27 cellular contexts compared by ENCODE assay signal in the genomic region with DNA sequence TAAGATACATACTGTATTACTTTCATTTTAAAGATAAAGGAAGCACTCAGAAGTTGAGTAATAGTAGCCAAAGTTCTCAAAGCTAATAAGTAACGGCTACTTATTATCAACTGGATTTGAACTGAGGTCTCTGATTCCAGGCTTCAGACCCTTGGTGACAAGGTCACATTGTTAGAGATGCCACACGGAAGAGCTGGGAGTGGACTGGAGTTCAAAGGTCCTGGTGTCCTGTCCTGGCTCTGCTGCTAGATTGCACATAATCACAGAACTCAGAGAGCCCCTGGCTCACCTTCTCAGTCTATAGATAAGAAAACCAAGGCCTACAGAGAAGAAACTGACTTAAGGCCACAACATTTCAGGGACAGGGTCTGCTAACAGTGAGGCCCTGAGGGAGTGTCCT.
"Had no signal": no experiment of that assay in that cellular context is flagged by ENCODE, and none has a peak within 500 bp of the region (broad histone marks: within the 10 kb centered on the region; RNA-seq: fewer than 3 reads in every experiment).

No MANE protein-coding gene starts in this region.

- H3K4me3 ChIP-seq: adrenal gland, body of pancreas, SJCRH30 had no signal

- H3K4me3 Mint-ChIP-seq: activated CD8-positive, alpha-beta T cell treated with anti-CD3 and anti-CD28 coated beads for 36 hours; activated naive CD8-positive, alpha-beta T cell treated with anti-CD3 and anti-CD28 coated beads, Interleukin-2, amount 10 ng/mL, durations not matched to agents 7 days and 5 days; activated T-cell treated with anti-CD3 and anti-CD28 coated beads, Interleukin-2, amount 50 U/mL, for 72 hours; T-helper 1 cell treated with Interleukin-12 subunit alpha and Interleukin-12 subunit beta and Interleukin-4 antibody, amounts not matched to agents 30 μg/mL and 1 μg/mL, for 36 hours had no signal

- H3K27ac Mint-ChIP-seq: activated CD8-positive, alpha-beta T cell treated with anti-CD3 and anti-CD28 coated beads for 36 hours; activated naive CD8-positive, alpha-beta T cell treated with anti-CD3 and anti-CD28 coated beads, Interleukin-2, amount 10 ng/mL, durations not matched to agents 7 days and 5 days; activated T-cell treated with anti-CD3 and anti-CD28 coated beads, Interleukin-2, amount 50 U/mL, for 72 hours; activated T-helper 2 cell treated with anti-CD3 and anti-CD28 coated beads, Interferon-gamma antibody, Interleukin-2, Interleukin-4, amounts not matched to agents 10 μg/mL and 5 μg/mL and 100 μg/mL, durations not matched to agents 14 hours and 24 hours and 36 hours; T-helper 1 cell treated with Interleukin-12 subunit alpha and Interleukin-12 subunit beta and Interleukin-4 antibody, amounts not matched to agents 30 μg/mL and 1 μg/mL, for 36 hours had no signal

- H3K4me1 ChIP-seq: adrenal gland, SJCRH30 had no signal

- ATAC-seq: activated CD8-positive, alpha-beta T cell treated with anti-CD3 and anti-CD28 coated beads for 36 hours; activated T-cell treated with anti-CD3 and anti-CD28 coated beads, Interleukin-2, amount 50 U/mL, for 72 hours had no signal

- H3K27ac ChIP-seq: adrenal gland, SJCRH30 had no signal

- H3K9me3 ChIP-seq: adrenal gland, body of pancreas, SJCRH30 had no signal

- H3K27me3 ChIP-seq: adrenal gland, body of pancreas, SJCRH30 had no signal

- H3K4me1 Mint-ChIP-seq: activated naive CD8-positive, alpha-beta T cell treated with anti-CD3 and anti-CD28 coated beads, Interleukin-2, amount 10 ng/mL, durations not matched to agents 7 days and 5 days had no signal

- H3K27me3 Mint-ChIP-seq: activated CD8-positive, alpha-beta T cell treated with anti-CD3 and anti-CD28 coated beads for 36 hours had no signal

- H3K9me3 Mint-ChIP-seq: activated CD8-positive, alpha-beta T cell treated with anti-CD3 and anti-CD28 coated beads for 36 hours; activated naive CD8-positive, alpha-beta T cell treated with anti-CD3 and anti-CD28 coated beads, Interleukin-2, amount 10 ng/mL, durations not matched to agents 7 days and 5 days; activated T-cell treated with anti-CD3 and anti-CD28 coated beads, Interleukin-2, amount 50 U/mL, for 72 hours; activated T-helper 2 cell treated with anti-CD3 and anti-CD28 coated beads, Interferon-gamma antibody, Interleukin-2, Interleukin-4, amounts not matched to agents 10 μg/mL and 5 μg/mL and 100 μg/mL, durations not matched to agents 14 hours and 24 hours and 36 hours; T-helper 1 cell treated with Interleukin-12 subunit alpha and Interleukin-12 subunit beta and Interleukin-4 antibody, amounts not matched to agents 30 μg/mL and 1 μg/mL, for 36 hours had no signal

- DNase-seq: activated CD4-positive, alpha-beta T cell treated with anti-CD3 and anti-CD28 coated beads for 4 hours; activated CD8-positive, alpha-beta memory T cell treated with anti-CD3 and anti-CD28 coated beads, Interleukin-2, amount 50 U/mL, for 4 hours; activated CD8-positive, alpha-beta T cell treated with anti-CD3 and anti-CD28 coated beads for 36 hours; activated gamma-delta T cell treated with Interleukin-2 at 50 U/mL for 16 hours; activated naive CD4-positive, alpha-beta T cell treated with anti-CD3 and anti-CD28 coated beads, Interleukin-2, amount 50 U/mL, for 16 hours; activated naive CD8-positive, alpha-beta T cell treated with anti-CD3 and anti-CD28 coated beads, Interleukin-2, amount 10 ng/mL, durations not matched to agents 7 days and 5 days; activated T-cell treated with anti-CD3 and anti-CD28 coated beads, Interleukin-2, amount 50 U/mL, for 72 hours; adrenal gland; anterior cingulate cortex; body of pancreas; KG1; MV-4-11; NCI-H1092 treated with DMSO at 0.1 percent for 48 hours; NCI-H1417 treated with DMSO at 0.1 percent for 48 hours; NCI-H1694; NCI-H2029; NCI-H2107; NCI-H2171 treated with DMSO at 0.1 percent for 48 hours; NCI-H226; NCI-H510A; NCI-H526 treated with DMSO at 0.1 percent for 48 hours; NCI-H82; Right ventricle myocardium superior; RPMI8226; SJCRH30 had no signal

- H3K36me3 ChIP-seq: adrenal gland, SJCRH30 had no signal

- H3K36me3 Mint-ChIP-seq: activated naive CD8-positive, alpha-beta T cell treated with anti-CD3 and anti-CD28 coated beads, Interleukin-2, amount 10 ng/mL, durations not matched to agents 7 days and 5 days had no signal
